In the genomic region with DNA sequence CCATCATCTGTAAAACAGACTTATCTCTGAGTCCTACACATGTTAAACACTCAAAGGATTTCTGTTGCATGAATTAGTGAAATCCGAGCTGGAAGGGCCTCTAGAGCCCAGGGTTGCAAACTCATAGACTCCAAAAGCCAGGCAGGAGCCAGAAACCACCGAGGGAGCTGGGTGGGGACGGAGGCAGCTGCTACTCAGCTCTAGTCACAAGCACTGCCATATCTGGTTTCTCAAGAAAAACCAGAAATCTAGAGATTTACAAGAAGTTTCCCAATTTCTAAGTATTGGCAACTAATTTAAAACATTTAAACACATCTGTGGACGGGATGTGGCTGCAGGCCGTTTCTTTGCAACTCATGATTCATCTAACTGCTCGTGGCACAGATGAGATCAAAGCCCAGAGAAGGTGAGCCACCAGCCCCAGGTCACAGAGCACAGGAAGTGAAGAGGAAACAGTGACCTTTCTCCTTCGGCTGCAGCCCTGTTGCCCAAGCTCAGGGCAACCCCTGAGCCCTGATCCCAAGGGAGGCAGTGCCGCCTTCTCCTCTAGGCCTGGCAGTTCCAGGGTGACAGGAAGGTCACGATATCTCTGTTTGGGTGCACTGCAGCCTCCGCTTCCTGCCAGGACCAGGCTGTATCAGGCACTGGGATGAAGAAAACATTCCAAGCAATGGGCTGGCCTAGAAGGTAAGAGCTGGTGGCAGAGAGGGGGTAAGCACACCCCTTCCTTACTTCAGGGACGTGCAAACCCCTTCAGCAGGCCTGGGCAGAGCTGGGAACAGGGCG, we compare ENCODE assay signal across 8 cellular contexts. TPM values are rescaled to one million over a fixed set of nuclear protein-coding genes. Genes with fewer than 3 reads are reported as not detected.
DNase-seq lines count a peak whose midpoint lies in the region; ATAC-seq and TF ChIP-seq lines count a peak whose summit lies in the region.

No MANE protein-coding gene starts in this region.

- peaks cover 9% of the 10 kb centered on the region for H3K27me3 Mint-ChIP-seq in CD4-positive, alpha-beta T cell

- no peaks in the 10 kb centered on the region for H3K9me3 Mint-ChIP-seq in CD4-positive, alpha-beta T cell

- H3K27ac Mint-ChIP-seq in CD4-positive, alpha-beta T cell = no peak overlapping the region

- peak in 3 of 10 experiments; percentile 6 to 14 (median 8) for DNase-seq in CD4-positive, alpha-beta T cell
- DNase-seq in Panc1 (ENCODE audit: low read depth, low spot score) = no peak
- DNase-seq in astrocyte of the hippocampus (ENCODE audit: low read depth, low spot score) = peak; percentile 35
- DNase-seq in myocyte (ENCODE audit: low read depth) = peak; percentile 91
- DNase-seq in transverse colon = peak; percentile 28
- no peak for DNase-seq in HEK293T (ENCODE audit: extremely low spot score)
- no peak for DNase-seq in GM13976 (ENCODE audit: low spot score)
- DNase-seq in hepatic stellate cell (ENCODE audit: low spot score) = no peak

- no peaks in the 10 kb centered on the region for H3K9me3 ChIP-seq in CD4-positive, alpha-beta T cell (ENCODE audit: control insufficient read depth, low read length)
- H3K9me3 ChIP-seq in Panc1 (ENCODE audit: control insufficient read depth, insufficient read depth, low read depth, low read length) = no peaks in the 10 kb centered on the region
- no peaks in the 10 kb centered on the region for H3K9me3 ChIP-seq in transverse colon

- in situ Hi-C loops in Panc1 (cut with HindIII; ENCODE audit: low pct_unique_long_range_greater_than_20kb, low sequenced_read_pairs) (no loop called here), transverse colon (cut with MboI; ENCODE audit: low pct_ligation_motif_present in 1 of 4, low pct_unique_long_range_greater_than_20kb in 1 of 4, low sequenced_read_pairs in 3 of 4) (no loop called here), GM13976 (cut with MboI; ENCODE audit: low sequenced_read_pairs, unreplicated experiment) (no loop called here)

- CTCF ChIA-PET in CD4-positive, alpha-beta T cell (lab: Charles Lee) = no interaction called here
- CTCF ChIA-PET in Panc1 (lab: Charles Lee) (no interaction called here), HEK293T (lab: Yijun Ruan, JAX) (interaction anchor here (0.9 to 1.5 kb wide), 2 partner anchors 14 to 53 kb away, joined by 3 to 4 read pairs; no protein-coding TSS in a partner anchor)

- TF ChIP-seq EP300 in transverse colon (IDR thresholded peaks at IDR 0.05; ENCODE audit: low read depth) = no peak

- H3K4me1 ChIP-seq in Panc1 (ENCODE audit: control insufficient read depth, insufficient read depth, low read length) (peaks cover 12% of the 10 kb centered on the region), transverse colon (peaks cover 0 to 7% (median 4%) of the 10 kb centered on the region in 4 donors)

- no TSS peak for BruUV-seq in Panc1 (replicated peaks; lab: Mats Ljungman, UMichigan)

- H3K4me1 Mint-ChIP-seq in CD4-positive, alpha-beta T cell (ENCODE audit: low read depth) = peaks cover 10% of the 10 kb centered on the region

- ATAC-seq in CD4-positive, alpha-beta T cell (ENCODE audit: poor library complexity) = peak; percentile 32
- ATAC-seq in Panc1 = peak; percentile 20; the same call in 1 of the 2 replicates

- POLR2A ChIA-PET in CD4-positive, alpha-beta T cell (lab: Charles Lee) = no interaction called here
- POLR2A ChIA-PET in Panc1 (lab: Charles Lee) = no interaction called here
- POLR2A ChIA-PET in HEK293T (lab: Yijun Ruan, JAX) = no interaction called here

- 59% methylated on average over 12 of the region's 12 CpGs; no CpG with 5 or more reads in 1 of the 2 donors for WGBS in transverse colon (ENCODE audit: low coverage in 1 of 2), 2 donors

- H3K36me3 Mint-ChIP-seq in CD4-positive, alpha-beta T cell (ENCODE audit: low read depth) = no peaks in the 10 kb centered on the region

- H3K4me3 Mint-ChIP-seq in CD4-positive, alpha-beta T cell = no peak overlapping the region

- no peaks in the 10 kb centered on the region for H3K27me3 ChIP-seq in CD4-positive, alpha-beta T cell (ENCODE audit: control insufficient read depth, insufficient read depth, low read length)
- no peaks in the 10 kb centered on the region for H3K27me3 ChIP-seq in Panc1 (ENCODE audit: control insufficient read depth, insufficient read depth, low read length)
- H3K27me3 ChIP-seq in transverse colon = no peaks in the 10 kb centered on the region

- no peak for TF ChIP-seq POLR2A in transverse colon (IDR thresholded peaks at IDR 0.05)

- intact Hi-C loops in CD4-positive, alpha-beta T cell (cut with DNase I, micrococcal nuclease) = no loop called here
- intact Hi-C loops in Panc1 (cut with micrococcal nuclease; ENCODE audit: unreplicated experiment) (no loop called here), transverse colon (cut with DNase I; ENCODE audit: low total_unique reads) (no loop called here)

- H3K36me3 ChIP-seq in Panc1 (ENCODE audit: control insufficient read depth, insufficient read depth, low read length) = no peaks in the 10 kb centered on the region
- H3K36me3 ChIP-seq in transverse colon = no peaks in the 10 kb centered on the region

- H3K4me3 ChIP-seq in Panc1 (ENCODE audit: low read depth in 2 of 2, low read length in 2 of 2) (no peak overlapping the region), transverse colon (no peak overlapping the region)

- no peak for TF ChIP-seq CTCF in CD4-positive, alpha-beta T cell (IDR thresholded peaks at IDR 0.05)
- TF ChIP-seq CTCF in Panc1 (IDR thresholded peaks at IDR 0.05) (no peak), transverse colon (IDR thresholded peaks at IDR 0.05) (no peak), GM13976 (IDR thresholded peaks at IDR 0.05; ENCODE audit: borderline replicate concordance, control extremely low read depth, extremely low read depth, insufficient read depth, missing control alignments) (no peak)

- no peak overlapping the region for H3K27ac ChIP-seq in CD4-positive, alpha-beta T cell (ENCODE audit: low read depth, low read length)
- H3K27ac ChIP-seq in Panc1 (ENCODE audit: low read length) (peak overlapping the region; percentile 52), transverse colon (peak overlapping the region; percentile 27 to 75 (median 48))

TF ChIP-seq in HEK293T, 16 proteins besides CTCF, POLR2A, EP300 and RAD21:
- no peak for TF ChIP-seq FOXA1 (IDR thresholded peaks at IDR 0.05)
TF ChIP-seq in HEK293T: peak in this region for 0.

RNA-seq across cellular contexts. Expression of a gene that starts 26.4 kb away (rescaled TPM):
- not detected for total RNA-seq in CD4-positive, alpha-beta T cell
- 4.4 TPM for total RNA-seq in Panc1 (2021; ENCODE audit: unreplicated experiment)
- 8.5 TPM for polyA plus RNA-seq in Panc1 (2012; ENCODE audit: insufficient read length)
- 1.2 and 1.5 TPM in 2 replicates for total RNA-seq in myocyte
- 4.2 TPM for polyA plus RNA-seq in myocyte (2012)
- total RNA-seq in transverse colon = 10 to 100 TPM in 3 of 4 donors, 1 to 10 TPM in 1; 9.4 to 22.3 (median 15.6) TPM

Comparison
In these comparisons a context has a peak if more than half of its experiments do, and no peak if none do; other contexts are left out.
1. DNase-seq: peak in astrocyte of the hippocampus (single experiment), myocyte (single experiment) and transverse colon (single experiment); none in Panc1 (single experiment), HEK293T (single experiment), GM13976 (single experiment) and hepatic stellate cell (single experiment).